ENCODE assay signal across 1 cellular context in the genomic region with DNA sequence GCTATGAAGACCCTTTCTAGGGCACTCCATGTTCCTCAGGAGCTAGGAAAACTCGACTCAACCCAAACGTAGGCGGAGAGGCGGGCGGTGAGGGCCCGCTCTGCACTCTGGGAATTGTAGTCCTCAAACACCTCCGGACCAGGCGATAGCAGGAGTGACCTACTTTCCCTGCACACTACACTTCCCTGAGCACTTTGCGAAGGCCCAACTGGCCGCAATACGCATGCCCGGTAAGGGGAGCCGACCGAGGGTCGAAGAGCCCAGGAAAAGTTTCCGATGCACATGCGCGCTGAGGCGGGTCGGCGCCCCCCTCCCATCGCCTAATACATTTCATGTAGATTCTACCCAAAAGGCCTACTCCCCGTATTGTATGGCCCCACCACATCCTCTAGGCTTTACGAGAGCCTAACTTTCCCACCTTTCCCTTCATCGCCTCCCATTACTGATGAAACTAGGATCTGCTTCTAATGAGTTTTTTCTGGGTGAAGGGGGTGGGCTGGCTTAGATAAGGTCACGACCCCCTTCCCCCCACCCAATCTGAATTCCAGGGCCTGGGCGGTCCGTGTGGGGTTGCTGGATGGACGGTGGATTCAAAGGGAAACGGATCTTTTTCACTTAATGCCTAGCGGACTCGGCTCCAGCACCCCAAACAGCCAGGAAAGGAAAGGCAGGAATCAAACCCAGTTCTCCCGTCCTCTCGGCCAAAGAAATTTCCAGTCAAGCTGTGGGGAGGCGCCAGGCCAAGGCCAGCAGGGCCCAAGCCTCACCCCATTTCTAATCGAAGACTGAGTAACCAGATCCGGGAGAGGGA.
TF ChIP-seq lines count a peak whose summit lies in the region.

No MANE protein-coding gene starts in this region.

TF ChIP-seq in liver, 16 proteins besides CTCF, POLR2A, EP300 and RAD21 (continued from another document):
- TF ChIP-seq REST (IDR thresholded peaks at IDR 0.05) (peak; percentile 74), TAF1 (conservative IDR thresholded peaks at IDR 0.05) (peak; percentile 71)
